Comparison of ENCODE assay signal across 1 cellular context in the genomic region with DNA sequence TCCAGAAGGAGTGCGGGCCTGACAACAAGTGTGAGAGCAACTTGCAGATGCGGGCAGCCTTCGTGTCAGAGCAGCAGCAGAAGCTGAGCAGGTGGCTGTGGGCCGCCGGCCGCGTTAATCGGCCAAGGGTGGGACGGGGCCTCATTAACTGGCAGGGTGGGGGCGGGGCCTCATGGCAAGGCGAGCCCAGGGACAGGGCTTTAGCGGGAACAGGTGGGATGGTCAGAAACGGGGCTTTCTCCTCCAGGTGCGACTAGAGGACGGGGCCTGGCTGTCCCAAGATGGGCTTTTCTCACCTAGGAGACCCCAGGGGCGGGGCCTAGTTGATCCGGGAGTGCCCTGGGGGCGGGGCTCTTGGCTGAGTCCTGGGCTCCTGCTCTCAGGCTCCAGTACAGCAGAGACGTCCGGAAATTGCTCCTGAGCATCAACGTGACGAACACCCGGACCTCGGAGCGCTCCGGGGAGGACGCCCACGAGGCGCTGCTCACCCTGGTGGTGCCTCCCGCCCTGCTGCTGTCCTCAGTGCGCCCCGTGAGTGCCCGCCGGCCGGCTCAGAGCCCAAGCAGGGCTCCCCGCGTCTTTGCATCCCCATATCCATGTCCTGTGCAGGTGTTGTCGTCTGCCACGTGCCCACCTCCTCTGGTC.
TF ChIP-seq lines count a peak whose summit lies in the region.

No MANE protein-coding gene starts in this region.

TF ChIP-seq in GM23338, 12 proteins besides CTCF, POLR2A, EP300 and RAD21 (continued from another document):
- TF ChIP-seq, protein P1, sequence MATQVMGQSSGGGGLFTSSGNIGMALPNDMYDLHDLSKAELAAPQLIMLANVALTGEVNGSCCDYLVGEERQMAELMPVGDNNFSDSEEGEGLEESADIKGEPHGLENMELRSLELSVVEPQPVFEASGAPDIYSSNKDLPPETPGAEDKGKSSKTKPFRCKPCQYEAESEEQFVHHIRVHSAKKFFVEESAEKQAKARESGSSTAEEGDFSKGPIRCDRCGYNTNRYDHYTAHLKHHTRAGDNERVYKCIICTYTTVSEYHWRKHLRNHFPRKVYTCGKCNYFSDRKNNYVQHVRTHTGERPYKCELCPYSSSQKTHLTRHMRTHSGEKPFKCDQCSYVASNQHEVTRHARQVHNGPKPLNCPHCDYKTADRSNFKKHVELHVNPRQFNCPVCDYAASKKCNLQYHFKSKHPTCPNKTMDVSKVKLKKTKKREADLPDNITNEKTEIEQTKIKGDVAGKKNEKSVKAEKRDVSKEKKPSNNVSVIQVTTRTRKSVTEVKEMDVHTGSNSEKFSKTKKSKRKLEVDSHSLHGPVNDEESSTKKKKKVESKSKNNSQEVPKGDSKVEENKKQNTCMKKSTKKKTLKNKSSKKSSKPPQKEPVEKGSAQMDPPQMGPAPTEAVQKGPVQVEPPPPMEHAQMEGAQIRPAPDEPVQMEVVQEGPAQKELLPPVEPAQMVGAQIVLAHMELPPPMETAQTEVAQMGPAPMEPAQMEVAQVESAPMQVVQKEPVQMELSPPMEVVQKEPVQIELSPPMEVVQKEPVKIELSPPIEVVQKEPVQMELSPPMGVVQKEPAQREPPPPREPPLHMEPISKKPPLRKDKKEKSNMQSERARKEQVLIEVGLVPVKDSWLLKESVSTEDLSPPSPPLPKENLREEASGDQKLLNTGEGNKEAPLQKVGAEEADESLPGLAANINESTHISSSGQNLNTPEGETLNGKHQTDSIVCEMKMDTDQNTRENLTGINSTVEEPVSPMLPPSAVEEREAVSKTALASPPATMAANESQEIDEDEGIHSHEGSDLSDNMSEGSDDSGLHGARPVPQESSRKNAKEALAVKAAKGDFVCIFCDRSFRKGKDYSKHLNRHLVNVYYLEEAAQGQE (IDR thresholded peaks at IDR 0.05; ENCODE audit: unreplicated experiment) = no peak
- TF ChIP-seq, protein P2, sequence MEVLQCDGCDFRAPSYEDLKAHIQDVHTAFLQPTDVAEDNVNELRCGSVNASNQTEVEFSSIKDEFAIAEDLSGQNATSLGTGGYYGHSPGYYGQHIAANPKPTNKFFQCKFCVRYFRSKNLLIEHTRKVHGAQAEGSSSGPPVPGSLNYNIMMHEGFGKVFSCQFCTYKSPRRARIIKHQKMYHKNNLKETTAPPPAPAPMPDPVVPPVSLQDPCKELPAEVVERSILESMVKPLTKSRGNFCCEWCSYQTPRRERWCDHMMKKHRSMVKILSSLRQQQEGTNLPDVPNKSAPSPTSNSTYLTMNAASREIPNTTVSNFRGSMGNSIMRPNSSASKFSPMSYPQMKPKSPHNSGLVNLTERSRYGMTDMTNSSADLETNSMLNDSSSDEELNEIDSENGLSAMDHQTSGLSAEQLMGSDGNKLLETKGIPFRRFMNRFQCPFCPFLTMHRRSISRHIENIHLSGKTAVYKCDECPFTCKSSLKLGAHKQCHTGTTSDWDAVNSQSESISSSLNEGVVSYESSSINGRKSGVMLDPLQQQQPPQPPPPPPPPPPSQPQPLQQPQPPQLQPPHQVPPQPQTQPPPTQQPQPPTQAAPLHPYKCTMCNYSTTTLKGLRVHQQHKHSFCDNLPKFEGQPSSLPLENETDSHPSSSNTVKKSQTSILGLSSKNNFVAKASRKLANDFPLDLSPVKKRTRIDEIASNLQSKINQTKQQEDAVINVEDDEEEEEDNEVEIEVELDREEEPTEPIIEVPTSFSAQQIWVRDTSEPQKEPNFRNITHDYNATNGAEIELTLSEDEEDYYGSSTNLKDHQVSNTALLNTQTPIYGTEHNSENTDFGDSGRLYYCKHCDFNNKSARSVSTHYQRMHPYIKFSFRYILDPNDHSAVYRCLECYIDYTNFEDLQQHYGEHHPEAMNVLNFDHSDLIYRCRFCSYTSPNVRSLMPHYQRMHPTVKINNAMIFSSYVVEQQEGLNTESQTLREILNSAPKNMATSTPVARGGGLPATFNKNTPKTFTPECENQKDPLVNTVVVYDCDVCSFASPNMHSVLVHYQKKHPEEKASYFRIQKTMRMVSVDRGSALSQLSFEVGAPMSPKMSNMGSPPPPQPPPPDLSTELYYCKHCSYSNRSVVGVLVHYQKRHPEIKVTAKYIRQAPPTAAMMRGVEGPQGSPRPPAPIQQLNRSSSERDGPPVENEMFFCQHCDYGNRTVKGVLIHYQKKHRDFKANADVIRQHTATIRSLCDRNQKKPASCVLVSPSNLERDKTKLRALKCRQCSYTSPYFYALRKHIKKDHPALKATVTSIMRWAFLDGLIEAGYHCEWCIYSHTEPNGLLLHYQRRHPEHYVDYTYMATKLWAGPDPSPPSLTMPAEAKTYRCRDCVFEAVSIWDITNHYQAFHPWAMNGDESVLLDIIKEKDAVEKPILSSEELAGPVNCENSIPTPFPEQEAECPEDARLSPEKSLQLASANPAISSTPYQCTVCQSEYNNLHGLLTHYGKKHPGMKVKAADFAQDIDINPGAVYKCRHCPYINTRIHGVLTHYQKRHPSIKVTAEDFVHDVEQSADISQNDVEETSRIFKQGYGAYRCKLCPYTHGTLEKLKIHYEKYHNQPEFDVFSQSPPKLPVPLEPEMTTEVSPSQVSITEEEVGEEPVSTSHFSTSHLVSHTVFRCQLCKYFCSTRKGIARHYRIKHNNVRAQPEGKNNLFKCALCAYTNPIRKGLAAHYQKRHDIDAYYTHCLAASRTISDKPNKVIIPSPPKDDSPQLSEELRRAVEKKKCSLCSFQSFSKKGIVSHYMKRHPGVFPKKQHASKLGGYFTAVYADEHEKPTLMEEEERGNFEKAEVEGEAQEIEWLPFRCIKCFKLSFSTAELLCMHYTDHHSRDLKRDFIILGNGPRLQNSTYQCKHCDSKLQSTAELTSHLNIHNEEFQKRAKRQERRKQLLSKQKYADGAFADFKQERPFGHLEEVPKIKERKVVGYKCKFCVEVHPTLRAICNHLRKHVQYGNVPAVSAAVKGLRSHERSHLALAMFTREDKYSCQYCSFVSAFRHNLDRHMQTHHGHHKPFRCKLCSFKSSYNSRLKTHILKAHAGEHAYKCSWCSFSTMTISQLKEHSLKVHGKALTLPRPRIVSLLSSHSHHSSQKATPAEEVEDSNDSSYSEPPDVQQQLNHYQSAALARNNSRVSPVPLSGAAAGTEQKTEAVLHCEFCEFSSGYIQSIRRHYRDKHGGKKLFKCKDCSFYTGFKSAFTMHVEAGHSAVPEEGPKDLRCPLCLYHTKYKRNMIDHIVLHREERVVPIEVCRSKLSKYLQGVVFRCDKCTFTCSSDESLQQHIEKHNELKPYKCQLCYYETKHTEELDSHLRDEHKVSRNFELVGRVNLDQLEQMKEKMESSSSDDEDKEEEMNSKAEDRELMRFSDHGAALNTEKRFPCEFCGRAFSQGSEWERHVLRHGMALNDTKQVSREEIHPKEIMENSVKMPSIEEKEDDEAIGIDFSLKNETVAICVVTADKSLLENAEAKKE (CRISPR knock-in tag; IDR thresholded peaks at IDR 0.05) = no peak
- TF ChIP-seq POLR2AphosphoS5 (IDR thresholded peaks at IDR 0.05; ENCODE audit: low read depth) (no peak), EZH2 (IDR thresholded peaks at IDR 0.05; ENCODE audit: low read depth, unreplicated experiment) (no peak), ZNF331 (CRISPR knock-in tag; IDR thresholded peaks at IDR 0.05; ENCODE audit: low read depth) (no peak), JUNB (IDR thresholded peaks at IDR 0.05; ENCODE audit: unreplicated experiment) (no peak), NANOG (IDR thresholded peaks at IDR 0.05; ENCODE audit: borderline replicate concordance) (no peak)
